11 cellular contexts compared by ENCODE assay signal in genomic region chr1:67342002-67342890, GRCh38. TPM values are rescaled to one million over a fixed set of nuclear protein-coding genes. Genes with fewer than 3 reads are reported as not detected.
DNase-seq lines count a peak whose midpoint lies in the region; ATAC-seq and TF ChIP-seq lines count a peak whose summit lies in the region.
"Had no signal": no experiment of that assay in that cellular context is flagged by ENCODE, and none has a peak within 500 bp of the region (broad histone marks: within the 10 kb centered on the region; RNA-seq: fewer than 3 reads in every experiment).

No MANE protein-coding gene starts in this region.

- 100% methylated on average over 1 of the region's 5 CpGs for WGBS in iPS DF 6.9 (ENCODE audit: insufficient coverage, insufficient read length)
- WGBS in right cardiac atrium: 73% methylated on average over 5 of the region's 5 CpGs

- H3K4me3 ChIP-seq in NT2/D1 (ENCODE audit: insufficient read length, low read depth) (no peak overlapping the region), iPS DF 6.9 (ENCODE audit: low read length) (no peak overlapping the region), right cardiac atrium (ENCODE audit: low read length) (no peak overlapping the region)
- H3K4me3 ChIP-seq: BLaER1 treated with 17β-estradiol and CSF1 and Interleukin-3, amounts not matched to agents 10 nM and 100 nM had no signal

- peaks cover 2% of the 10 kb centered on the region for H3K4me1 ChIP-seq in NT2/D1 (ENCODE audit: insufficient read depth, insufficient read length)
- peaks cover 6% of the 10 kb centered on the region; the same call in 1 of the 2 replicates for H3K4me1 ChIP-seq in iPS DF 6.9 (ENCODE audit: control insufficient read depth, insufficient read depth, low read length)
- no peaks in the 10 kb centered on the region for H3K4me1 ChIP-seq in right cardiac atrium (ENCODE audit: control insufficient read depth, insufficient read depth, low read length)

- intact Hi-C loops in right cardiac atrium (cut with DNase I): no loop called here

- H3K27ac ChIP-seq in iPS DF 6.9 (ENCODE audit: low read length) (no peak overlapping the region), right cardiac atrium (ENCODE audit: low read length) (no peak overlapping the region)
- H3K27ac ChIP-seq: BLaER1 treated with 17β-estradiol and CSF1 and Interleukin-3, amounts not matched to agents 10 nM and 100 nM had no signal

- DNase-seq in GM10266 (ENCODE audit: extremely low spot score) (peak; percentile 43), NT2/D1 (ENCODE audit: low read depth, low spot score) (peak; percentile 87), iPS DF 6.9 (ENCODE audit: low read depth, low spot score) (peak; percentile 41), activated gamma-delta T cell (lab: John Stamatoyannopoulos, UW) (no peak), AML-193 (lab: John Stamatoyannopoulos, UW) (no peak), amniotic stem cell (lab: John Stamatoyannopoulos, UW) (no peak), right cardiac atrium (no peak)
- DNase-seq: islet precursor cell, NCI-H1930 had no signal

- H3K36me3 ChIP-seq in NT2/D1 (ENCODE audit: insufficient read depth, insufficient read length, low read length) (no peaks in the 10 kb centered on the region), iPS DF 6.9 (ENCODE audit: control insufficient read depth, insufficient read depth, low read length) (no peaks in the 10 kb centered on the region)

- H3K9ac ChIP-seq in NT2/D1 (ENCODE audit: insufficient read length, low read depth): no peak overlapping the region
- H3K9ac ChIP-seq: BLaER1 treated with 17β-estradiol and CSF1 and Interleukin-3, amounts not matched to agents 10 nM and 100 nM had no signal

- H3K27me3 ChIP-seq in NT2/D1 (ENCODE audit: insufficient read depth, insufficient read length) (no peaks in the 10 kb centered on the region), iPS DF 6.9 (ENCODE audit: control insufficient read depth, insufficient read depth, low read length) (0 out of 2 replicates have a peak, but pooled peaks cover 2% of the 10 kb centered on the region), right cardiac atrium (ENCODE audit: control insufficient read depth, insufficient read depth) (no peaks in the 10 kb centered on the region)
- H3K27me3 ChIP-seq: BLaER1 treated with 17β-estradiol and CSF1 and Interleukin-3, amounts not matched to agents 10 nM and 100 nM had no signal

- ATAC-seq in GM21515 (IDR thresholded peaks at IDR 0.05; ENCODE audit: unreplicated experiment): peak; percentile 35
- ATAC-seq in right cardiac atrium: no peak

- TF ChIP-seq CTCF in GM10266 (IDR thresholded peaks at IDR 0.05; ENCODE audit: control insufficient read depth, insufficient read depth, low read depth, missing control alignments): no peak

- H3K9me3 ChIP-seq in NT2/D1 (ENCODE audit: insufficient read depth, low read length) (no peaks in the 10 kb centered on the region), iPS DF 6.9 (ENCODE audit: control insufficient read depth, insufficient read depth, low read length) (no peaks in the 10 kb centered on the region), right cardiac atrium (ENCODE audit: control insufficient read depth, low read length) (no peaks in the 10 kb centered on the region)
- H3K9me3 ChIP-seq: BLaER1 treated with 17β-estradiol and CSF1 and Interleukin-3, amounts not matched to agents 10 nM and 100 nM had no signal

RNA-seq across cellular contexts. Expression of gene IL12RB2, which starts 34.6 kb away (rescaled TPM):
- total RNA-seq in right cardiac atrium: under 1 TPM; 0.17 to 0.33 (median 0.23) TPM
- polyA plus RNA-seq in right cardiac atrium: 0.05 TPM

Comparison
In these comparisons a context has a peak if more than half of its experiments do, and no peak if none do; other contexts are left out.
1. DNase-seq: peak in GM10266 (single experiment), NT2/D1 (single experiment) and iPS DF 6.9 (single experiment); none in activated gamma-delta T cell (single experiment), AML-193 (0 of 2), amniotic stem cell (single experiment) and right cardiac atrium (0 of 3).